ENCODE assay signal across 8 cellular contexts in the genomic region with DNA sequence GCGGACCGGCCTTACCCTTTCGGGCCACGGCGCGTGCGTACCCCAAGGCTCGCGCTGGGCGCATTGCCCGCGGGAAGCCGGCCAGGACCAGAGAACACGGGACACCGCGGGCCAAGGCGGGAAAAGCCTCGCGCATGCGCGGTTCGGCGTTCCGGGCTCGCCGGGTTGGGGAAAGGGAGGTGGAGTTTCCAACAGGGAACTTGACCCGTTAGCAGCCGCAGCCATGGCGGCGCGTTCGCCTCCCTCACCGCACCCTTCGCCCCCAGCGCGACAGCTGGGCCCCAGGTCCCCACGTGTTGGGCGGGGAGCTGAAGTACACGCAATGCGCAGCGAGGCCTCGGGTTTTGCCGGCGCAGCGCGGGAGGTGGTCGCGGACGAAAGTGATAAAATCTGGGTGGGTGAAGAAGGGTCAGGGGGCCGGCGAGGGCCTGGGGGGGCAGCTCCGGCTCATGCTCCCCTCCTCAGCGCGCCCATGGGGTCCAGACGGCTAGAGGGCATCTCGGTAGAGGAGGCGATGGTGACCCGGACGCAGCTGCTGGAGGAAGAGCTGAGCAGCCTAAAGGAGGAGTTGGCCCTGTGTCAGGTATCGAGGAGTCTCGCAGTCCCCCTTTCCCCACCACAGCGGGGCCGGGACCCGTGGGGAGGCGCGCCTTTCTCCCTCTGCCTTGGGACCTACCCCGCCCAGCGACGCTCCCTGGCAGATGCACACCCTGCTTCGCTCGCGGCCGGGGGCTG. TPM values are rescaled to one million over a fixed set of nuclear protein-coding genes. Genes with fewer than 3 reads are reported as not detected.
DNase-seq lines count a peak whose midpoint lies in the region; ATAC-seq and TF ChIP-seq lines count a peak whose summit lies in the region.

A gene with protein sequence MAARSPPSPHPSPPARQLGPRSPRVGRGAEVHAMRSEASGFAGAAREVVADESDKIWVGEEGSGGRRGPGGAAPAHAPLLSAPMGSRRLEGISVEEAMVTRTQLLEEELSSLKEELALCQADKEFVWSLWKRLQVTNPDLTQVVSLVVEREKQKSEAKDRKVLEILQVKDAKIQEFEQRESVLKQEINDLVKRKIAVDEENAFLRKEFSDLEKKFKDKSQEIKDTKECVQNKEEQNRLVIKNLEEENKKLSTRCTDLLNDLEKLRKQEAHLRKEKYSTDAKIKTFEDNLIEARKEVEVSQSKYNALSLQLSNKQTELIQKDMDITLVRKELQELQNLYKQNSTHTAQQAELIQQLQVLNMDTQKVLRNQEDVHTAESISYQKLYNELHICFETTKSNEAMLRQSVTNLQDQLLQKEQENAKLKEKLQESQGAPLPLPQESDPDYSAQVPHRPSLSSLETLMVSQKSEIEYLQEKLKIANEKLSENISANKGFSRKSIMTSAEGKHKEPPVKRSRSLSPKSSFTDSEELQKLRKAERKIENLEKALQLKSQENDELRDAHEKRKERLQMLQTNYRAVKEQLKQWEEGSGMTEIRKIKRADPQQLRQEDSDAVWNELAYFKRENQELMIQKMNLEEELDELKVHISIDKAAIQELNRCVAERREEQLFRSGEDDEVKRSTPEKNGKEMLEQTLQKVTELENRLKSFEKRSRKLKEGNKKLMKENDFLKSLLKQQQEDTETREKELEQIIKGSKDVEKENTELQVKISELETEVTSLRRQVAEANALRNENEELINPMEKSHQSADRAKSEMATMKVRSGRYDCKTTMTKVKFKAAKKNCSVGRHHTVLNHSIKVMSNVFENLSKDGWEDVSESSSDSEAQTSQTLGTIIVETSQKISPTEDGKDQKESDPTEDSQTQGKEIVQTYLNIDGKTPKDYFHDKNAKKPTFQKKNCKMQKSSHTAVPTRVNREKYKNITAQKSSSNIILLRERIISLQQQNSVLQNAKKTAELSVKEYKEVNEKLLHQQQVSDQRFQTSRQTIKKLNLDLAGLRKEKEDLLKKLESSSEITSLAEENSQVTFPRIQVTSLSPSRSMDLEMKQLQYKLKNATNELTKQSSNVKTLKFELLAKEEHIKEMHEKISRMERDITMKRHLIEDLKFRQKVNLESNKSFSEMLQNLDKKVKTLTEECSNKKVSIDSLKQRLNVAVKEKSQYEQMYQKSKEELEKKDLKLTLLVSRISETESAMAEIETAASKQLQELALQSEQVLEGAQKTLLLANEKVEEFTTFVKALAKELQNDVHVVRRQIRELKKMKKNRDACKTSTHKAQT (N-terminal part only) (plus strand): TSS at position 198 of the 735 bp plus-strand sequence. CDS start 26 bp downstream, at position 224.

- peaks cover 6% of the 10 kb centered on the region for H3K4me1 ChIP-seq in mucosa of descending colon (ENCODE audit: low read depth)

- H3K4me3 ChIP-seq in mucosa of descending colon = peak within 1 kb of the TSS; percentile 46

- H3K9me3 ChIP-seq in mucosa of descending colon = no peaks in the 10 kb centered on the region

- TF ChIP-seq CTCF in AG09319 (IDR thresholded peaks at IDR 0.05; ENCODE audit: low read depth, low read length) (no peak), mucosa of descending colon (IDR thresholded peaks at IDR 0.05) (no peak)

- intact Hi-C loops in mucosa of descending colon (cut with DNase I, micrococcal nuclease) = no loop called here

- DNase-seq in AG09319 (ENCODE audit: extremely low read depth, low read depth) (peak; percentile 77), NCI-H510A (lab: John Stamatoyannopoulos, UW) (peak; percentile 53), mucosa of descending colon (peak; percentile 89 to 95 (median 90))
- DNase-seq in activated CD8-positive, alpha-beta memory T cell treated with anti-CD3 and anti-CD28 coated beads for 48 hours (ENCODE audit: low read depth in 2 of 3, low spot score in 2 of 3) = peak; percentile 22 to 53 (median 26)
- DNase-seq in stimulated activated CD8-positive, alpha-beta memory T cell treated with anti-CD3 and anti-CD28 coated beads, Interleukin-4, amount 100 ng/mL, for 48 hours = peak; percentile 86

- ATAC-seq in GM18909 (IDR thresholded peaks at IDR 0.05; ENCODE audit: poor library complexity, unreplicated experiment) = peak; percentile 74
- peak; percentile 77 for ATAC-seq in HG03439 (IDR thresholded peaks at IDR 0.05; ENCODE audit: unreplicated experiment)
- ATAC-seq in esophagus mucosa = peak; percentile 88
- peak; percentile 98 for ATAC-seq in mucosa of descending colon

- no peaks in the 10 kb centered on the region for H3K36me3 ChIP-seq in mucosa of descending colon (ENCODE audit: low read depth)

RNA-seq across cellular contexts. Expression of the gene that starts here (rescaled TPM):
- total RNA-seq in esophagus mucosa (2.5 TPM), mucosa of descending colon (1 to 10 TPM; 1.5 to 9.8 (median 4.1) TPM)

Comparison
In these comparisons a context has a peak if more than half of its experiments do, and no peak if none do; other contexts are left out.
1. Peak in every context shown above with its lines: DNase-seq, ATAC-seq and H3K4me3 ChIP-seq.
2. DNase-seq: peak in every context shown above with its lines; median percentile 90 in mucosa of descending colon; 86 in stimulated activated CD8-positive, alpha-beta memory T cell treated with anti-CD3 and anti-CD28 coated beads, Interleukin-4, amount 100 ng/mL, for 48 hours; 77 in AG09319; 53 in NCI-H510A; 26 in activated CD8-positive, alpha-beta memory T cell treated with anti-CD3 and anti-CD28 coated beads for 48 hours.